In genomic region chr1:31762323-31762722, GRCh38 we compare ENCODE assay signal across 8 cellular contexts. TPM values are rescaled to one million over a fixed set of nuclear protein-coding genes. Genes with fewer than 3 reads are reported as not detected.
A peak's percentile ranks its signal among the peaks of the same experiment; 100 is the strongest.
DNase-seq lines count a peak whose midpoint lies in the region; ATAC-seq and TF ChIP-seq lines count a peak whose summit lies in the region.

No MANE protein-coding gene starts in this region.

- intact Hi-C loops in PC-3 (cut with micrococcal nuclease) = loop anchor here (1.0 to 5.0 kb wide), 3 partner anchors 27 to 175 kb away; partner anchors contain the start of gene PTP4A2
- intact Hi-C loops in activated CD8-positive, alpha-beta T cell treated with anti-CD3 and anti-CD28 coated beads for 36 hours (cut with micrococcal nuclease) = loop anchor here (10.0 kb wide), 1 partner anchor 48 kb away; no protein-coding TSS in a partner anchor

- peaks cover 46% of the 10 kb centered on the region for H3K4me1 ChIP-seq in DND-41 (ENCODE audit: insufficient read depth, low read length)
- peaks cover 24% of the 10 kb centered on the region for H3K4me1 ChIP-seq in PC-3 (ENCODE audit: insufficient read depth, low read length)

- no TSS peak for BruUV-seq in PC-3 (replicated peaks; lab: Mats Ljungman, UMichigan)

- H3K9me2 ChIP-seq in PC-3 (replicated peaks; ENCODE audit: low read length) = no peaks in the 10 kb centered on the region

- peaks cover 0 to 23% of the 10 kb centered on the region in 2 donors for H3K27me3 Mint-ChIP-seq in effector memory CD8-positive, alpha-beta T cell
- H3K27me3 Mint-ChIP-seq in progenitor cell of endocrine pancreas = peaks cover 52% of the 10 kb centered on the region
- H3K27me3 Mint-ChIP-seq in activated CD8-positive, alpha-beta T cell treated with anti-CD3 and anti-CD28 coated beads for 36 hours = peaks cover 27% of the 10 kb centered on the region
- H3K27me3 Mint-ChIP-seq in activated CD4-positive, alpha-beta T cell treated with anti-CD3 and anti-CD28 coated beads, Interleukin-2, amount 10 ng/mL, durations not matched to agents 7 days and 5 days = peaks cover 59% of the 10 kb centered on the region

- DNase-seq in DND-41 (no peak), PC-3 (no peak), progenitor cell of endocrine pancreas (ENCODE audit: low spot score, unreplicated experiment) (no peak)
- no peak for DNase-seq in effector memory CD8-positive, alpha-beta T cell
- no peak for DNase-seq in activated CD8-positive, alpha-beta T cell treated with anti-CD3 and anti-CD28 coated beads for 36 hours
- DNase-seq in effector CD4-positive, alpha-beta T cell = no peak
- DNase-seq in activated CD4-positive, alpha-beta T cell treated with anti-CD3 and anti-CD28 coated beads, Interleukin-2, amount 10 ng/mL, durations not matched to agents 7 days and 5 days = no peak

- CTCF ChIA-PET in PC-3 (lab: Charles Lee) = interaction anchor here (0.6 to 0.9 kb wide), 3 partner anchors 16 to 176 kb away, joined by 3 to 8 read pairs (median 7); partner anchors contain the start of gene PTP4A2
- CTCF ChIA-PET in activated CD8-positive, alpha-beta T cell treated with anti-CD3 and anti-CD28 coated beads for 36 hours (lab: Charles Lee) = interaction anchor here (0.8 to 14.2 kb wide), 6 partner anchors 10 to 202 kb away, joined by 3 to 129 read pairs (median 4); no protein-coding TSS in a partner anchor
- CTCF ChIA-PET in activated CD4-positive, alpha-beta T cell treated with anti-CD3 and anti-CD28 coated beads, Interleukin-2, amount 10 ng/mL, durations not matched to agents 7 days and 5 days (lab: Charles Lee) = interaction anchor here (0.9 to 8.4 kb wide), 6 partner anchors 13 to 201 kb away, joined by 3 to 44 read pairs (median 6); no protein-coding TSS in a partner anchor

- H3K27ac ChIP-seq in DND-41 (ENCODE audit: low read length) (no peak overlapping the region), PC-3 (ENCODE audit: low read length) (no peak overlapping the region)

- no peak overlapping the region for H3K27ac Mint-ChIP-seq in effector memory CD8-positive, alpha-beta T cell
- no peak overlapping the region for H3K27ac Mint-ChIP-seq in progenitor cell of endocrine pancreas
- no peak overlapping the region for H3K27ac Mint-ChIP-seq in activated CD8-positive, alpha-beta T cell treated with anti-CD3 and anti-CD28 coated beads for 36 hours
- H3K27ac Mint-ChIP-seq in activated CD4-positive, alpha-beta T cell treated with anti-CD3 and anti-CD28 coated beads, Interleukin-2, amount 10 ng/mL, durations not matched to agents 7 days and 5 days = no peak overlapping the region

- H3K4me3 ChIP-seq in DND-41 (ENCODE audit: low read depth in 1 of 2, low read length in 2 of 2) (peak overlapping the region in 1 of 2 experiments; percentile 73; a peak in 2 of 4 replicates), PC-3 (ENCODE audit: low read length) (peak overlapping the region; percentile 78)

- peaks cover 4% of the 10 kb centered on the region for H3K79me2 ChIP-seq in DND-41 (ENCODE audit: insufficient read depth, low read length)
- 0 out of 2 replicates have a peak, but pooled peaks cover 5% of the 10 kb centered on the region for H3K79me2 ChIP-seq in PC-3 (ENCODE audit: low read length)

- peaks cover 51% of the 10 kb centered on the region for H4K20me1 ChIP-seq in DND-41 (ENCODE audit: insufficient read depth, low read length)
- H4K20me1 ChIP-seq in PC-3 (ENCODE audit: low read length) = no peaks in the 10 kb centered on the region

- peaks cover 5% of the 10 kb centered on the region for H3K36me3 Mint-ChIP-seq in effector memory CD8-positive, alpha-beta T cell (ENCODE audit: insufficient read depth)
- no peaks in the 10 kb centered on the region for H3K36me3 Mint-ChIP-seq in progenitor cell of endocrine pancreas (ENCODE audit: insufficient read depth)
- H3K36me3 Mint-ChIP-seq in activated CD8-positive, alpha-beta T cell treated with anti-CD3 and anti-CD28 coated beads for 36 hours (ENCODE audit: low read depth) = no peaks in the 10 kb centered on the region
- no peaks in the 10 kb centered on the region for H3K36me3 Mint-ChIP-seq in activated CD4-positive, alpha-beta T cell treated with anti-CD3 and anti-CD28 coated beads, Interleukin-2, amount 10 ng/mL, durations not matched to agents 7 days and 5 days (ENCODE audit: low read depth)

- no peaks in the 10 kb centered on the region for H3K9me3 Mint-ChIP-seq in effector memory CD8-positive, alpha-beta T cell
- H3K9me3 Mint-ChIP-seq in progenitor cell of endocrine pancreas (ENCODE audit: low read depth) = no peaks in the 10 kb centered on the region
- no peaks in the 10 kb centered on the region for H3K9me3 Mint-ChIP-seq in activated CD8-positive, alpha-beta T cell treated with anti-CD3 and anti-CD28 coated beads for 36 hours
- no peaks in the 10 kb centered on the region for H3K9me3 Mint-ChIP-seq in activated CD4-positive, alpha-beta T cell treated with anti-CD3 and anti-CD28 coated beads, Interleukin-2, amount 10 ng/mL, durations not matched to agents 7 days and 5 days

- H3K4me3 Mint-ChIP-seq in effector memory CD8-positive, alpha-beta T cell = peak overlapping the region; percentile 83 to 91
- H3K4me3 Mint-ChIP-seq in progenitor cell of endocrine pancreas (ENCODE audit: low read depth) = peak overlapping the region; percentile 31
- H3K4me3 Mint-ChIP-seq in activated CD8-positive, alpha-beta T cell treated with anti-CD3 and anti-CD28 coated beads for 36 hours = no peak overlapping the region
- H3K4me3 Mint-ChIP-seq in activated CD4-positive, alpha-beta T cell treated with anti-CD3 and anti-CD28 coated beads, Interleukin-2, amount 10 ng/mL, durations not matched to agents 7 days and 5 days = no peak overlapping the region

- H3K9me3 ChIP-seq in DND-41 (ENCODE audit: insufficient read depth, low read length, severe bottlenecking) = no peaks in the 10 kb centered on the region
- H3K9me3 ChIP-seq in PC-3 (ENCODE audit: low read length) = no peaks in the 10 kb centered on the region

- H3K27me3 ChIP-seq in DND-41 (ENCODE audit: insufficient read depth, low read length, poor library complexity) = peaks cover 42% of the 10 kb centered on the region
- no peaks in the 10 kb centered on the region for H3K27me3 ChIP-seq in PC-3 (ENCODE audit: low read length)

- H3K36me3 ChIP-seq in DND-41 (ENCODE audit: insufficient read depth, low read length) (no peaks in the 10 kb centered on the region; the same call in 1 of the 2 replicates), PC-3 (ENCODE audit: low read depth, low read length) (no peaks in the 10 kb centered on the region)

- H2AFZ ChIP-seq in DND-41 (ENCODE audit: low read depth, low read length) (no peak overlapping the region), PC-3 (ENCODE audit: low read length) (peak overlapping the region; percentile 76; the same call in 1 of the 2 replicates)

- H3K9ac ChIP-seq in DND-41 (ENCODE audit: low read depth, low read length) (no peak overlapping the region), PC-3 (ENCODE audit: low read length) (no peak overlapping the region)

- H3F3A ChIP-seq in PC-3 (ENCODE audit: low read length, unreplicated experiment) = no peaks in the 10 kb centered on the region

- no peak for ATAC-seq in DND-41 (ENCODE audit: insufficient read depth, low read depth)
- ATAC-seq in PC-3 = no peak; the same call in 1 of the 2 replicates
- no peak for ATAC-seq in effector memory CD8-positive, alpha-beta T cell (replicated peaks)
- no peak for ATAC-seq in activated CD8-positive, alpha-beta T cell treated with anti-CD3 and anti-CD28 coated beads for 36 hours
- no peak for ATAC-seq in GM19351 (IDR thresholded peaks at IDR 0.05; ENCODE audit: unreplicated experiment)

- POLR2A ChIA-PET in PC-3 (lab: Charles Lee; ENCODE audit: unreplicated experiment) = interaction anchor here (0.7 kb wide), 2 partner anchors 90 to 311 kb away, joined by 3 read pairs; partner anchors contain the start of gene TMEM39B
- POLR2A ChIA-PET in activated CD8-positive, alpha-beta T cell treated with anti-CD3 and anti-CD28 coated beads for 36 hours (lab: Charles Lee) = interaction anchor here (1.0 to 3.4 kb wide), 3 partner anchors 9 to 17 kb away, joined by 3 to 14 read pairs (median 4); no protein-coding TSS in a partner anchor
- POLR2A ChIA-PET in activated CD4-positive, alpha-beta T cell treated with anti-CD3 and anti-CD28 coated beads, Interleukin-2, amount 10 ng/mL, durations not matched to agents 7 days and 5 days (lab: Charles Lee) = no interaction called here

- H3K4me1 Mint-ChIP-seq in effector memory CD8-positive, alpha-beta T cell (ENCODE audit: low read depth in 2 of 2) = peaks cover 19 to 26% of the 10 kb centered on the region in 2 donors
- peaks cover 6% of the 10 kb centered on the region for H3K4me1 Mint-ChIP-seq in progenitor cell of endocrine pancreas (ENCODE audit: low read depth)
- peaks cover 22% of the 10 kb centered on the region for H3K4me1 Mint-ChIP-seq in activated CD8-positive, alpha-beta T cell treated with anti-CD3 and anti-CD28 coated beads for 36 hours (ENCODE audit: low read depth)
- peaks cover 31% of the 10 kb centered on the region for H3K4me1 Mint-ChIP-seq in activated CD4-positive, alpha-beta T cell treated with anti-CD3 and anti-CD28 coated beads, Interleukin-2, amount 10 ng/mL, durations not matched to agents 7 days and 5 days

- TF ChIP-seq CTCF in DND-41 (IDR thresholded peaks at IDR 0.05; ENCODE audit: borderline replicate concordance, extremely low read depth, low read length, poor library complexity, severe bottlenecking) = no peak
- no peak for TF ChIP-seq CTCF in PC-3 (conservative IDR thresholded peaks at IDR 0.05; ENCODE audit: low read depth, low read length)
- no peak for TF ChIP-seq CTCF in progenitor cell of endocrine pancreas (IDR thresholded peaks at IDR 0.05; ENCODE audit: unreplicated experiment)
- TF ChIP-seq CTCF in activated CD8-positive, alpha-beta T cell treated with anti-CD3 and anti-CD28 coated beads for 36 hours (IDR thresholded peaks at IDR 0.05) = no peak

- H3K4me2 ChIP-seq in DND-41 (ENCODE audit: insufficient read depth, low read length) (peak overlapping the region; percentile 87), PC-3 (ENCODE audit: low read length) (peak overlapping the region; percentile 100)

RNA-seq across cellular contexts. Expression of gene ADGRB2, which starts 1.8 kb away (rescaled TPM):
- total RNA-seq in PC-3 (2014; rRNA removed) (12.3 and 15.7 TPM in 2 replicates), progenitor cell of endocrine pancreas (4.6 and 5.5 TPM in 2 replicates)
- under 1 TPM; 0.54 to 0.56 TPM for total RNA-seq in activated CD8-positive, alpha-beta T cell treated with anti-CD3 and anti-CD28 coated beads for 36 hours
- total RNA-seq in activated CD4-positive, alpha-beta T cell treated with anti-CD3 and anti-CD28 coated beads, Interleukin-2, amount 10 ng/mL, durations not matched to agents 7 days and 5 days = under 1 TPM; 0.27 to 0.31 TPM

RNA-seq across cellular contexts. Expression of gene SPOCD1, which starts 53.5 kb away (rescaled TPM):
- total RNA-seq in PC-3 (2014; rRNA removed) = 4.1 and 5.4 TPM in 2 replicates
- 0.36 and 0.91 TPM in 2 replicates for total RNA-seq in progenitor cell of endocrine pancreas
- not detected for total RNA-seq in activated CD8-positive, alpha-beta T cell treated with anti-CD3 and anti-CD28 coated beads for 36 hours
- under 1 TPM; 0.08 to 0.25 TPM for total RNA-seq in activated CD4-positive, alpha-beta T cell treated with anti-CD3 and anti-CD28 coated beads, Interleukin-2, amount 10 ng/mL, durations not matched to agents 7 days and 5 days

RNA-seq across cellular contexts. Expression of gene COL16A1, which starts 58.5 kb away (rescaled TPM):
- 1.7 and 5.0 TPM in 2 replicates for total RNA-seq in PC-3 (2014; rRNA removed)
- 0.67 and 2.1 TPM in 2 replicates for total RNA-seq in progenitor cell of endocrine pancreas
- total RNA-seq in activated CD8-positive, alpha-beta T cell treated with anti-CD3 and anti-CD28 coated beads for 36 hours = under 1 TPM in 1 of 2 experiments, not detected in 1; 0.34 TPM
- total RNA-seq in activated CD4-positive, alpha-beta T cell treated with anti-CD3 and anti-CD28 coated beads, Interleukin-2, amount 10 ng/mL, durations not matched to agents 7 days and 5 days = not detected

Comparison
In these comparisons a context has a peak if more than half of its experiments do, and no peak if none do; other contexts are left out.
1. H3K4me3 Mint-ChIP-seq: peak in effector memory CD8-positive, alpha-beta T cell (2 of 2) and progenitor cell of endocrine pancreas (single experiment); none in activated CD8-positive, alpha-beta T cell treated with anti-CD3 and anti-CD28 coated beads for 36 hours (single experiment) and activated CD4-positive, alpha-beta T cell treated with anti-CD3 and anti-CD28 coated beads, Interleukin-2, amount 10 ng/mL, durations not matched to agents 7 days and 5 days (single experiment).